In the genomic region with DNA sequence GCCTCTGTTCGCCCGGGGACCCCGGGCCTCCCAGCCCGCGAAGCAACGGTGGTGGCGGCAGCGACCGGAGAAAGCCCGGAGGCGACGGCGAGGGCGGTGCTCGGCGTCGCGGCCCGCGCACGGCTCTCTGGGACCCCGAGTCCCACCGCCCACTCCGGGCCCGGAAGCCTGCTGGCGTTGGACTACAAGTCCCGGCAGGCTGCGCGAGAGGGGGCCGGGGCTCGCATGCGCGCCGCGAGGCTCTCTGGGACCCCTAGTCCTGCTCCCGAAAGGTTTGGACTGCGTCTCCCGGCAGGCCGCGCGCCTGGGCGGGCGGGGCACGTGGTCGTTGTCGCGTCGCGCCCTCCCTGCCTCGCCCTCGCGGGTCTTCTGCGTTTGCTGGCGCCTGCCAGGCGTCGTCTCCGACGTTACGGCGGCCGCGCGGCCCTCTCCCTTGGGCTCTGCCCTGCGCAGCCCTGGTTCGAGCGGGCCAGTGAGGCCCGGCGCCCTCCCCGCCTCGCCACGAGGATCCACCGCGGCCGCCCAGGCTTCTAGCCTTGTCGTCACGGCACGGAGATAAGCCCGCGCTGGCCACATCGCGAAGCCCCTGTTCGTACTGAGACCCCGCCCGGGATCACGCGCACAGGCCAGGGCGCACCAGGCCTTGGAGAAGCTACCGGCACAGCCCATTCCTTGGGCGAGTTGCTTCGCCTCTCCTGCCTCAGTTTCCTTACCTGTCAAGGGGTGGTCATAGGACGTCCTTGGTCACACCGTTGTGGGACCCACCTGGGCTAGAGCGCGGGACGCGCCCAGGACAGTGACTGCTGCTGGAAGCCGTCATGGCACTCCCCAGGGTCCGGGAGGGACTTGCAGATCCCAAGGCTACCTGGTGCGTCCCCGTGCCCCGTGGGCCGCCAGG, we compare ENCODE assay signal across 8 cellular contexts.
DNase-seq lines count a peak whose midpoint lies in the region; ATAC-seq and TF ChIP-seq lines count a peak whose summit lies in the region.

A gene (minus strand): TSS at position 75 of the 898 bp plus-strand sequence. CDS start 549 bp downstream, outside the sequence.

- DNase-seq in AG09309 (ENCODE audit: low read depth) (peak; percentile 89), NCI-H345 treated with DMSO at 0.1 percent for 48 hours (lab: John Stamatoyannopoulos, UW; ENCODE audit: unreplicated experiment) (peak; percentile 88), iris pigment epithelial cell (ENCODE audit: low read depth) (peak; percentile 99)
- peak; percentile 91 to 98 (median 96) for DNase-seq in activated CD4-positive, CD25-positive, alpha-beta regulatory T cell (lab: John Stamatoyannopoulos, UW)
- peak; percentile 97 for DNase-seq in central memory CD4-positive, alpha-beta T cell
- DNase-seq in stimulated activated CD4-positive, alpha-beta T cell treated with anti-CD3 and anti-CD28 coated beads, Interleukin-12 subunit alpha, Interleukin-12 subunit beta, amount 100 ng/mL, for 4 hours, result peak; percentile 97

- H3K4me3 ChIP-seq in AG09309 (ENCODE audit: control insufficient read depth, low read depth, low read length), result peak within 1 kb of the TSS; percentile 79

- peak; percentile 92 for ATAC-seq in GM19023 (IDR thresholded peaks at IDR 0.05; ENCODE audit: unreplicated experiment)
- peak; percentile 95 for ATAC-seq in HG03280 (IDR thresholded peaks at IDR 0.05; ENCODE audit: unreplicated experiment)

- no peak for TF ChIP-seq CTCF in AG09309 (IDR thresholded peaks at IDR 0.05; ENCODE audit: control insufficient read depth, insufficient read depth, low read depth, low read length, missing control alignments)

Comparison
In these comparisons a context has a peak if more than half of its experiments do, and no peak if none do; other contexts are left out.
1. Peak in every context shown above with its lines: DNase-seq, ATAC-seq and H3K4me3 ChIP-seq.